ENCODE assay signal across 18 cellular contexts in the genomic region with DNA sequence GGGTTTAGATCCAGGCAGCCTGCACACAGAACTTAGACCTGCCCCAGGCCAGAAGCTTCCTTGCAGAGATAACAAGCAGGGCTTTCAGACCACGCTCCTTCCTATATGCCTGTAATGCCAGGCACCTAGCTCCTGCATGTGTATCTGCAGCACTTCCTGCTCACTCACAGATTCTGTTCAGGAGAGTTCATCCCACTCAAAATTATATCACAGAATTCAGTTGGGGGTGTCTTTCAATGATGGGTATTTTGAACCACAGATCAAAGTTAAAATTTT.
"Had no signal": no experiment of that assay in that cellular context is flagged by ENCODE, and none has a peak within 500 bp of the region (broad histone marks: within the 10 kb centered on the region; RNA-seq: fewer than 3 reads in every experiment).

No MANE protein-coding gene starts in this region.

- DNase-seq: KBM-7, MG63, NCI-H1092, NCI-H1105 treated with DMSO at 0.1 percent for 48 hours, NCI-H1417 treated with DMSO at 0.1 percent for 48 hours, NCI-H146, NCI-H1694 treated with DMSO at 0.1 percent for 48 hours, NCI-H1930, NCI-H2081, NCI-H2107, NCI-H2227 treated with DMSO at 0.1 percent for 48 hours, NCI-H524, NCI-H526 treated with DMSO at 0.1 percent for 48 hours, NCI-H774, SIG-M5, SK-N-SH, SW 1271 had no signal

- H3K9me3 ChIP-seq: MG63, SK-N-SH had no signal

- H3K27ac ChIP-seq: SJSA1 had no signal

- H3K4me3 ChIP-seq: MG63, SJSA1 had no signal

- H3K36me3 ChIP-seq: MG63, SJSA1 had no signal

- H3K4me1 ChIP-seq: SJSA1 had no signal

- H3K27me3 ChIP-seq: MG63, SJSA1 had no signal
